In the genomic region with DNA sequence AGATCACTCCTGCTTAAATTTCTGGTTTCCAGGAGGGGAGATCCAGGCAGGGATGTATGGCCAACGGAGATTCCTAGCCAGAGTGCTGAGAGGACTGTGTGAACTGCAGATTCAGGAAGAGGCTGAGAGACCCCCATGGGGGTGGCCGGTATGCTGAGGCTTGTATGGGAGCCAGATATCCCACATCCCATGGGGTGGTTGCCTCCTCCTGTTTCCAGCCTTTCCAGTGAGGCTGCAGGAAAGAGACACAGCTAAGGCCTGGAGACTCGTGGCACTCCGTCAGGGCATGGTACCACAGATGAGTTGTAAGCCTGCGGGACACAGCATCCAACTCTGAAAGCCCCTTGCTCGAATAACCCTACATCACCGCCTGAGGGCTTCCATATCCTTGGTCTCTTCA, we compare ENCODE assay signal across 39 cellular contexts. TPM values are rescaled to one million over a fixed set of nuclear protein-coding genes. Genes with fewer than 3 reads are reported as not detected.
"Had no signal": no experiment of that assay in that cellular context is flagged by ENCODE, and none has a peak within 500 bp of the region (broad histone marks: within the 10 kb centered on the region; RNA-seq: fewer than 3 reads in every experiment).

No MANE protein-coding gene starts in this region.

- DNase-seq: activated CD4-positive, alpha-beta memory T cell treated with anti-CD3 and anti-CD28 coated beads for 36 hours; activated CD4-positive, alpha-beta T cell treated with anti-CD3 and anti-CD28 coated beads for 36 hours; activated CD4-positive, alpha-beta T cell treated with anti-CD3 and anti-CD28 coated beads, Interleukin-2, amount 10 ng/mL, durations not matched to agents 24 days and 14 days; activated CD4-positive, CD25-positive, alpha-beta regulatory T cell; activated CD4-positive, CD25-positive, alpha-beta regulatory T cell treated with anti-CD3 and anti-CD28 coated beads, Interleukin-2, amount 50 U/mL, for 72 hours; activated CD8-positive, alpha-beta memory T cell treated with anti-CD3 and anti-CD28 coated beads, Interleukin-2, amount 10 ng/mL, durations not matched to agents 7 days and 5 days; activated CD8-positive, alpha-beta memory T cell treated with anti-CD3 and anti-CD28 coated beads, Interleukin-2, amount 50 U/mL, for 4 hours; activated CD8-positive, alpha-beta T cell treated with anti-CD3 and anti-CD28 coated beads, Interleukin-2, amount 10 ng/mL, durations not matched to agents 7 days and 5 days; activated effector memory CD4-positive, alpha-beta T cell treated with anti-CD3 and anti-CD28 coated beads, Interleukin-2, amount 50 U/mL, for 16 hours; activated naive CD4-positive, alpha-beta T cell treated with anti-CD3 and anti-CD28 coated beads for 36 hours; activated naive CD8-positive, alpha-beta T cell treated with anti-CD3 and anti-CD28 coated beads for 36 hours; activated naive CD8-positive, alpha-beta T cell treated with anti-CD3 and anti-CD28 coated beads, Interleukin-2, amount 50 U/mL, for 24 hours; activated T-cell treated with anti-CD3 and anti-CD28 coated beads, Interleukin-2, amount 50 U/mL, for 1 hour; activated T-cell treated with anti-CD3 and anti-CD28 coated beads, Interleukin-2, amount 50 U/mL, for 48 hours; adrenal gland; amygdala; aorta; body of pancreas; central memory CD4-positive, alpha-beta T cell; cerebellar nuclear complex; colonic mucosa; effector CD8-positive, alpha-beta T cell; esophagus squamous epithelium; foreskin melanocyte; T-helper 1 cell; T-helper 17 cell; T1000; WERI-Rb-1 had no signal

- H3K4me1 ChIP-seq: colonic mucosa had no signal

- ATAC-seq: activated CD4-positive, alpha-beta T cell treated with anti-CD3 and anti-CD28 coated beads for 36 hours; activated CD8-positive, alpha-beta memory T cell treated with anti-CD3 and anti-CD28 coated beads, Interleukin-2, amount 10 ng/mL, durations not matched to agents 7 days and 5 days; activated CD8-positive, alpha-beta T cell treated with anti-CD3 and anti-CD28 coated beads, Interleukin-2, amount 10 ng/mL, durations not matched to agents 7 days and 5 days; activated naive CD8-positive, alpha-beta T cell treated with anti-CD3 and anti-CD28 coated beads, Interleukin-2, amount 50 U/mL, for 24 hours; body of pancreas; T-helper 17 cell had no signal

- H3K9me3 ChIP-seq: adrenal gland, body of pancreas, colonic mucosa, esophagus squamous epithelium had no signal

- H3K27ac Mint-ChIP-seq: activated CD4-positive, alpha-beta memory T cell treated with anti-CD3 and anti-CD28 coated beads for 36 hours; activated CD4-positive, alpha-beta T cell treated with anti-CD3 and anti-CD28 coated beads for 36 hours; activated CD4-positive, alpha-beta T cell treated with anti-CD3 and anti-CD28 coated beads, Interleukin-2, amount 10 ng/mL, durations not matched to agents 24 days and 14 days; activated CD8-positive, alpha-beta memory T cell treated with anti-CD3 and anti-CD28 coated beads, Interleukin-2, amount 10 ng/mL, durations not matched to agents 7 days and 5 days; activated CD8-positive, alpha-beta T cell treated with anti-CD3 and anti-CD28 coated beads, Interleukin-2, amount 10 ng/mL, durations not matched to agents 7 days and 5 days; activated naive CD4-positive, alpha-beta T cell treated with anti-CD3 and anti-CD28 coated beads for 36 hours; activated naive CD4-positive, alpha-beta T cell treated with anti-CD3 and anti-CD28 coated beads, Interleukin-2, amount 50 U/mL, for 24 hours; activated naive CD8-positive, alpha-beta T cell treated with anti-CD3 and anti-CD28 coated beads for 36 hours; activated naive CD8-positive, alpha-beta T cell treated with anti-CD3 and anti-CD28 coated beads, Interleukin-2, amount 50 U/mL, for 24 hours; activated T-helper 1 cell treated with anti-CD3 and anti-CD28 coated beads, Interleukin-12 subunit alpha, Interleukin-12 subunit beta, Interleukin-2, Interleukin-4 antibody, amounts not matched to agents 30 ng/mL and 10 ng/mL and 1 ng/mL, durations not matched to agents 14 hours and 24 hours and 36 hours; activated T-helper 2 cell treated with anti-CD3 and anti-CD28 coated beads, Interferon-gamma antibody, Interleukin-2, Interleukin-4, amounts not matched to agents 10 μg/mL and 5 μg/mL and 100 μg/mL, durations not matched to agents 14 hours and 24 hours and 36 hours; T-helper 17 cell; T-helper 2 cell treated with Interferon-gamma antibody and Interleukin-4, amounts not matched to agents 5 μg/mL and 100 μg/mL, for 36 hours had no signal

- H3K4me1 Mint-ChIP-seq: activated CD4-positive, alpha-beta T cell treated with anti-CD3 and anti-CD28 coated beads for 36 hours; activated CD4-positive, alpha-beta T cell treated with anti-CD3 and anti-CD28 coated beads, Interleukin-2, amount 10 ng/mL, durations not matched to agents 24 days and 14 days; activated CD8-positive, alpha-beta memory T cell treated with anti-CD3 and anti-CD28 coated beads, Interleukin-2, amount 10 ng/mL, durations not matched to agents 7 days and 5 days; activated naive CD4-positive, alpha-beta T cell treated with anti-CD3 and anti-CD28 coated beads, Interleukin-2, amount 50 U/mL, for 24 hours; activated naive CD8-positive, alpha-beta T cell treated with anti-CD3 and anti-CD28 coated beads for 36 hours; activated naive CD8-positive, alpha-beta T cell treated with anti-CD3 and anti-CD28 coated beads, Interleukin-2, amount 50 U/mL, for 24 hours; T-helper 17 cell had no signal

- H3K36me3 ChIP-seq: adrenal gland, colonic mucosa, esophagus squamous epithelium, WERI-Rb-1 had no signal

- H3K4me3 ChIP-seq: adrenal gland, body of pancreas, colonic mucosa, esophagus squamous epithelium had no signal

- H3K4me3 Mint-ChIP-seq: activated CD4-positive, alpha-beta memory T cell treated with anti-CD3 and anti-CD28 coated beads for 36 hours; activated CD4-positive, alpha-beta T cell treated with anti-CD3 and anti-CD28 coated beads for 36 hours; activated CD4-positive, alpha-beta T cell treated with anti-CD3 and anti-CD28 coated beads, Interleukin-2, amount 10 ng/mL, durations not matched to agents 24 days and 14 days; activated CD8-positive, alpha-beta memory T cell treated with anti-CD3 and anti-CD28 coated beads, Interleukin-2, amount 10 ng/mL, durations not matched to agents 7 days and 5 days; activated CD8-positive, alpha-beta T cell treated with anti-CD3 and anti-CD28 coated beads, Interleukin-2, amount 10 ng/mL, durations not matched to agents 7 days and 5 days; activated naive CD4-positive, alpha-beta T cell treated with anti-CD3 and anti-CD28 coated beads for 36 hours; activated naive CD4-positive, alpha-beta T cell treated with anti-CD3 and anti-CD28 coated beads, Interleukin-2, amount 50 U/mL, for 24 hours; activated naive CD8-positive, alpha-beta T cell treated with anti-CD3 and anti-CD28 coated beads for 36 hours; activated naive CD8-positive, alpha-beta T cell treated with anti-CD3 and anti-CD28 coated beads, Interleukin-2, amount 50 U/mL, for 24 hours; activated T-helper 1 cell treated with anti-CD3 and anti-CD28 coated beads, Interleukin-12 subunit alpha, Interleukin-12 subunit beta, Interleukin-2, Interleukin-4 antibody, amounts not matched to agents 30 ng/mL and 10 ng/mL and 1 ng/mL, durations not matched to agents 14 hours and 24 hours and 36 hours; T-helper 17 cell; T-helper 2 cell treated with Interferon-gamma antibody and Interleukin-4, amounts not matched to agents 5 μg/mL and 100 μg/mL, for 36 hours had no signal

- H3K36me3 Mint-ChIP-seq: activated CD4-positive, alpha-beta memory T cell treated with anti-CD3 and anti-CD28 coated beads for 36 hours; activated CD8-positive, alpha-beta memory T cell treated with anti-CD3 and anti-CD28 coated beads, Interleukin-2, amount 10 ng/mL, durations not matched to agents 7 days and 5 days; activated naive CD4-positive, alpha-beta T cell treated with anti-CD3 and anti-CD28 coated beads, Interleukin-2, amount 50 U/mL, for 24 hours; activated naive CD8-positive, alpha-beta T cell treated with anti-CD3 and anti-CD28 coated beads for 36 hours had no signal

- H3K9me3 Mint-ChIP-seq: activated CD4-positive, alpha-beta memory T cell treated with anti-CD3 and anti-CD28 coated beads for 36 hours; activated CD4-positive, alpha-beta T cell treated with anti-CD3 and anti-CD28 coated beads, Interleukin-2, amount 10 ng/mL, durations not matched to agents 24 days and 14 days; activated naive CD4-positive, alpha-beta T cell treated with anti-CD3 and anti-CD28 coated beads for 36 hours; activated naive CD4-positive, alpha-beta T cell treated with anti-CD3 and anti-CD28 coated beads, Interleukin-2, amount 50 U/mL, for 24 hours; activated naive CD8-positive, alpha-beta T cell treated with anti-CD3 and anti-CD28 coated beads for 36 hours; activated naive CD8-positive, alpha-beta T cell treated with anti-CD3 and anti-CD28 coated beads, Interleukin-2, amount 50 U/mL, for 24 hours; activated T-helper 1 cell treated with anti-CD3 and anti-CD28 coated beads, Interleukin-12 subunit alpha, Interleukin-12 subunit beta, Interleukin-2, Interleukin-4 antibody, amounts not matched to agents 30 ng/mL and 10 ng/mL and 1 ng/mL, durations not matched to agents 14 hours and 24 hours and 36 hours; activated T-helper 2 cell treated with anti-CD3 and anti-CD28 coated beads, Interferon-gamma antibody, Interleukin-2, Interleukin-4, amounts not matched to agents 10 μg/mL and 5 μg/mL and 100 μg/mL, durations not matched to agents 14 hours and 24 hours and 36 hours; T-helper 2 cell treated with Interferon-gamma antibody and Interleukin-4, amounts not matched to agents 5 μg/mL and 100 μg/mL, for 36 hours had no signal

- H3K27ac ChIP-seq: adrenal gland, body of pancreas, colonic mucosa, epithelial cell of prostate, esophagus squamous epithelium, WERI-Rb-1 had no signal

RNA-seq across cellular contexts. Expression of a gene that starts 1.4 kb away (rescaled TPM):
- total RNA-seq: activated CD4-positive, alpha-beta memory T cell treated with anti-CD3 and anti-CD28 coated beads for 36 hours; activated CD4-positive, alpha-beta T cell treated with anti-CD3 and anti-CD28 coated beads for 36 hours; activated CD4-positive, alpha-beta T cell treated with anti-CD3 and anti-CD28 coated beads, Interleukin-2, amount 10 ng/mL, durations not matched to agents 24 days and 14 days; activated CD8-positive, alpha-beta memory T cell treated with anti-CD3 and anti-CD28 coated beads for 36 hours; activated CD8-positive, alpha-beta memory T cell treated with anti-CD3 and anti-CD28 coated beads, Interleukin-2, amount 10 ng/mL, durations not matched to agents 7 days and 5 days; activated CD8-positive, alpha-beta T cell treated with anti-CD3 and anti-CD28 coated beads, Interleukin-2, amount 10 ng/mL, durations not matched to agents 7 days and 5 days; activated naive CD4-positive, alpha-beta T cell treated with anti-CD3 and anti-CD28 coated beads for 36 hours; activated naive CD8-positive, alpha-beta T cell treated with anti-CD3 and anti-CD28 coated beads for 36 hours; activated T-helper 1 cell treated with anti-CD3 and anti-CD28 coated beads, Interleukin-12 subunit alpha, Interleukin-12 subunit beta, Interleukin-2, Interleukin-4 antibody, amounts not matched to agents 30 ng/mL and 10 ng/mL and 1 ng/mL, durations not matched to agents 14 hours and 24 hours and 36 hours; activated T-helper 2 cell treated with anti-CD3 and anti-CD28 coated beads, Interferon-gamma antibody, Interleukin-2, Interleukin-4, amounts not matched to agents 10 μg/mL and 5 μg/mL and 100 μg/mL, durations not matched to agents 14 hours and 24 hours and 36 hours; adrenal gland; aorta; body of pancreas; colonic mucosa; dermis microvascular lymphatic vessel endothelial cell; endothelial cell of umbilical vein; esophagus squamous epithelium; fibroblast of lung; T-helper 17 cell had no signal
- polyA plus RNA-seq: adrenal gland, aorta, endothelial cell of umbilical vein, esophagus, fibroblast of lung had no signal

RNA-seq across cellular contexts. Expression of a gene that starts 16.6 kb away (rescaled TPM):
- total RNA-seq: activated CD4-positive, alpha-beta memory T cell treated with anti-CD3 and anti-CD28 coated beads for 36 hours; activated CD4-positive, alpha-beta T cell treated with anti-CD3 and anti-CD28 coated beads for 36 hours; activated CD4-positive, alpha-beta T cell treated with anti-CD3 and anti-CD28 coated beads, Interleukin-2, amount 10 ng/mL, durations not matched to agents 24 days and 14 days; activated CD8-positive, alpha-beta memory T cell treated with anti-CD3 and anti-CD28 coated beads for 36 hours; activated CD8-positive, alpha-beta memory T cell treated with anti-CD3 and anti-CD28 coated beads, Interleukin-2, amount 10 ng/mL, durations not matched to agents 7 days and 5 days; activated CD8-positive, alpha-beta T cell treated with anti-CD3 and anti-CD28 coated beads, Interleukin-2, amount 10 ng/mL, durations not matched to agents 7 days and 5 days; activated naive CD4-positive, alpha-beta T cell treated with anti-CD3 and anti-CD28 coated beads for 36 hours; activated naive CD8-positive, alpha-beta T cell treated with anti-CD3 and anti-CD28 coated beads for 36 hours; activated T-helper 1 cell treated with anti-CD3 and anti-CD28 coated beads, Interleukin-12 subunit alpha, Interleukin-12 subunit beta, Interleukin-2, Interleukin-4 antibody, amounts not matched to agents 30 ng/mL and 10 ng/mL and 1 ng/mL, durations not matched to agents 14 hours and 24 hours and 36 hours; activated T-helper 2 cell treated with anti-CD3 and anti-CD28 coated beads, Interferon-gamma antibody, Interleukin-2, Interleukin-4, amounts not matched to agents 10 μg/mL and 5 μg/mL and 100 μg/mL, durations not matched to agents 14 hours and 24 hours and 36 hours; aorta; dermis microvascular lymphatic vessel endothelial cell; endothelial cell of umbilical vein; esophagus squamous epithelium; fibroblast of villous mesenchyme; T-helper 17 cell had no signal
- polyA plus RNA-seq: aorta, endothelial cell of umbilical vein, fibroblast of lung had no signal
